8 cellular contexts compared by ENCODE assay signal in genomic region chr9:96449844-96450612, GRCh38. TPM values are rescaled to one million over a fixed set of nuclear protein-coding genes. Genes with fewer than 3 reads are reported as not detected.
DNase-seq lines count a peak whose midpoint lies in the region; ATAC-seq and TF ChIP-seq lines count a peak whose summit lies in the region.

TSS of gene HABP4 (plus strand) at chr9:96450169. CDS start at chr9:96450280, 111 bp downstream.

- POLR2A ChIA-PET in AG04449 (lab: Yijun Ruan, JAX): interaction anchor here (0.8 kb wide), 1 partner anchor 12 kb away, joined by 3 read pairs; no protein-coding TSS in a partner anchor

- TSS peak; percentile 16 for BruUV-seq in mammary epithelial cell (replicated peaks; lab: Mats Ljungman, UMichigan)

- intact Hi-C loops in mammary epithelial cell (cut with micrococcal nuclease): loop anchor here (1.0 to 10.0 kb wide), 6 partner anchors 32 to 405 kb away; partner anchors contain the start of genes CDC14B, SLC35D2, ZNF367 and ZNF782
- intact Hi-C loops in spleen (cut with DNase I; ENCODE audit: low total_unique reads): loop anchor here (2.0 to 5.0 kb wide), 2 partner anchors 31 to 117 kb away; partner anchors contain the start of gene ZNF367

- H3K79me2 ChIP-seq in mammary epithelial cell (ENCODE audit: insufficient read depth, low read length): peaks cover 27% of the 10 kb centered on the region

- dilution Hi-C loops in mammary epithelial cell (cut with HindIII; ENCODE audit: low sequenced_read_pairs): no loop called here

- H3K36me3 ChIP-seq in mammary epithelial cell (ENCODE audit: insufficient read depth, low read length) (no peaks in the 10 kb centered on the region), spleen (no peaks in the 10 kb centered on the region)

- CTCF ChIA-PET in AG04449 (lab: Yijun Ruan, JAX) (interaction anchor here (0.8 to 2.5 kb wide), 12 partner anchors 9 to 216 kb away, joined by 3 to 10 read pairs (median 4); no protein-coding TSS in a partner anchor), mammary epithelial cell (lab: Charles Lee; ENCODE audit: low non-redundant PET) (no interaction called here)

- WGBS in mammary epithelial cell (ENCODE audit: low coverage, missing lambda C conversion rate): under 1% methylated on average over 20 of the region's 108 CpGs
- WGBS in spleen, 5 donors: 0 to 1% (median 1%) methylated on average over 25 to 108 of the region's 108 CpGs

- TF ChIP-seq CTCF in AG04449 (IDR thresholded peaks at IDR 0.05; ENCODE audit: insufficient read depth, low read length, missing control alignments) (no peak), WI38 (IDR thresholded peaks at IDR 0.05; ENCODE audit: low read depth, low read length) (no peak), mammary epithelial cell (conservative IDR thresholded peaks at IDR 0.05 in 1 of 2, IDR thresholded peaks at IDR 0.05 in 1 of 2; ENCODE audit: extremely low read depth in 1 of 2, insufficient read depth in 1 of 2, low read depth in 1 of 2, low read length in 2 of 2) (no peak), spleen (IDR thresholded peaks at IDR 0.05 in 8 of 11, conservative IDR thresholded peaks at IDR 0.05 in 3 of 11) (peak in 5 of 11 experiments; percentile 16 to 37 (median 22))

- in situ Hi-C loops in mammary epithelial cell (cut with MboI; ENCODE audit: low sequenced_read_pairs in 2 of 2): loop anchor here (10.0 to 25.0 kb wide), 2 partner anchors 205 to 212 kb away; partner anchors contain the start of gene PRXL2C (in 2 of the 2)

- no peaks in the 10 kb centered on the region for H3K27me3 ChIP-seq in mammary epithelial cell (ENCODE audit: insufficient read depth, low read length)
- peaks cover 0 to 25% (median 0%) of the 10 kb centered on the region in 7 donors for H3K27me3 ChIP-seq in spleen (replicated peaks in 1 of 7)

- no peak for DNase-seq in AG04449 (ENCODE audit: low read depth, low spot score)
- peak; percentile 95 for DNase-seq in NCI-H2196 treated with DMSO at 0.1 percent for 48 hours (lab: John Stamatoyannopoulos, UW; ENCODE audit: unreplicated experiment)
- peak; percentile 91 for DNase-seq in mammary epithelial cell
- peak; percentile 95 for DNase-seq in inferior parietal cortex (ENCODE audit: extremely low spot score)
- peak; percentile 96 for DNase-seq in spleen

- peak within 1 kb of the TSS; percentile 99 for H3K4me2 ChIP-seq in mammary epithelial cell (ENCODE audit: insufficient read depth, low read depth, low read length)

- H2AFZ ChIP-seq in mammary epithelial cell (ENCODE audit: low read depth, low read length): peak within 1 kb of the TSS; percentile 92

- no peak for TF ChIP-seq POLR2A in spleen (IDR thresholded peaks at IDR 0.05)

- H4K20me1 ChIP-seq in mammary epithelial cell (ENCODE audit: insufficient read depth, low read length): no peaks in the 10 kb centered on the region

- peak within 1 kb of the TSS; percentile 75 for H3K9ac ChIP-seq in mammary epithelial cell (ENCODE audit: insufficient read depth, low read length)

- H3K4me1 ChIP-seq in mammary epithelial cell (ENCODE audit: insufficient read depth, low read length): peaks cover 8% of the 10 kb centered on the region
- peaks cover 0 to 33% (median 20%) of the 10 kb centered on the region in 6 donors for H3K4me1 ChIP-seq in spleen

- ATAC-seq in GM18907 (IDR thresholded peaks at IDR 0.05; ENCODE audit: unreplicated experiment) (peak; percentile 92), HG03139 (IDR thresholded peaks at IDR 0.05; ENCODE audit: unreplicated experiment) (peak; percentile 95)

- peak within 1 kb of the TSS; percentile 56 for H3K27ac ChIP-seq in mammary epithelial cell (ENCODE audit: insufficient read depth, low read depth, low read length)
- peak within 1 kb of the TSS in 7 of 8 donors; percentile 67 to 87 (median 76) for H3K27ac ChIP-seq in spleen

- no peaks in the 10 kb centered on the region for H3K9me3 ChIP-seq in mammary epithelial cell (replicated peaks; ENCODE audit: insufficient read depth, low read length)
- no peaks in the 10 kb centered on the region for H3K9me3 ChIP-seq in spleen

- H3K4me3 ChIP-seq in AG04449 (ENCODE audit: low read depth, low read length): peak within 1 kb of the TSS; percentile 75
- H3K4me3 ChIP-seq in WI38 (ENCODE audit: low read depth, low read length): peak within 1 kb of the TSS; percentile 75
- peak within 1 kb of the TSS; percentile 68 to 91 (median 90) for H3K4me3 ChIP-seq in mammary epithelial cell (replicated peaks in 1 of 3; ENCODE audit: insufficient read depth in 1 of 3, low read depth in 2 of 3, low read length in 3 of 3)
- peak within 1 kb of the TSS; percentile 61 to 91 (median 72) for H3K4me3 ChIP-seq in spleen

RNA-seq across cellular contexts. Expression of gene HABP4, which starts in this region (rescaled TPM):
- total RNA-seq in mammary epithelial cell (1 to 10 TPM; 7.7 to 9.6 TPM), spleen (10 to 100 TPM in 1 of 7 donors, 1 to 10 TPM in 6; 6.3 to 10.6 (median 7.9) TPM)
- polyA plus RNA-seq in mammary epithelial cell (4.8 TPM), spleen (1 to 10 TPM; 6.8 to 9.2 (median 7.0) TPM)
- 1.2 TPM for polyA minus RNA-seq in mammary epithelial cell
